1 cellular context compared by ENCODE assay signal in genomic region chr2:171210216-171210863, GRCh38.
TF ChIP-seq lines count a peak whose summit lies in the region.

No MANE protein-coding gene starts in this region.

TF ChIP-seq in K562, 482 proteins besides CTCF, POLR2A, EP300 and RAD21 (continued from another document):
- TF ChIP-seq CHD7 (IDR thresholded peaks at IDR 0.05; ENCODE audit: low read depth, low read length) (no peak), BMI1 (IDR thresholded peaks at IDR 0.05; ENCODE audit: low read length) (no peak), BRF1 (IDR thresholded peaks at IDR 0.05; ENCODE audit: borderline replicate concordance, extremely low read depth, insufficient read length) (no peak), CEBPG (CRISPR knock-in tag; IDR thresholded peaks at IDR 0.05) (peak; percentile 79), CEBPG (tag; conservative IDR thresholded peaks at IDR 0.05 in 1 of 2, IDR thresholded peaks at IDR 0.05 in 1 of 2) (peak; percentile 32 to 62; a peak in 2 of 4 replicates), BDP1 (IDR thresholded peaks at IDR 0.05; ENCODE audit: insufficient read depth, insufficient read length) (no peak), ZNF41 (CRISPR knock-in tag; conservative IDR thresholded peaks at IDR 0.05) (no peak), CEBPB (tag; IDR thresholded peaks at IDR 0.05) (peak; percentile 73), ZNF592 (IDR thresholded peaks at IDR 0.05) (0 out of 2 replicates have a peak, but pooled peaks have one; percentile 19), RUNX1 (IDR thresholded peaks at IDR 0.05; ENCODE audit: low read depth) (no peak), NFIX (CRISPR knock-in tag; IDR thresholded peaks at IDR 0.05; ENCODE audit: low read depth) (no peak)
- TF ChIP-seq, protein P1, sequence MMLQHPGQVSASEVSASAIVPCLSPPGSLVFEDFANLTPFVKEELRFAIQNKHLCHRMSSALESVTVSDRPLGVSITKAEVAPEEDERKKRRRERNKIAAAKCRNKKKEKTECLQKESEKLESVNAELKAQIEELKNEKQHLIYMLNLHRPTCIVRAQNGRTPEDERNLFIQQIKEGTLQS (IDR thresholded peaks at IDR 0.05), result peak; percentile 14; the same call in 1 of the 2 replicates
- TF ChIP-seq, protein P1 (CRISPR knock-in tag; conservative IDR thresholded peaks at IDR 0.05), result no peak
- TF ChIP-seq, protein P2, sequence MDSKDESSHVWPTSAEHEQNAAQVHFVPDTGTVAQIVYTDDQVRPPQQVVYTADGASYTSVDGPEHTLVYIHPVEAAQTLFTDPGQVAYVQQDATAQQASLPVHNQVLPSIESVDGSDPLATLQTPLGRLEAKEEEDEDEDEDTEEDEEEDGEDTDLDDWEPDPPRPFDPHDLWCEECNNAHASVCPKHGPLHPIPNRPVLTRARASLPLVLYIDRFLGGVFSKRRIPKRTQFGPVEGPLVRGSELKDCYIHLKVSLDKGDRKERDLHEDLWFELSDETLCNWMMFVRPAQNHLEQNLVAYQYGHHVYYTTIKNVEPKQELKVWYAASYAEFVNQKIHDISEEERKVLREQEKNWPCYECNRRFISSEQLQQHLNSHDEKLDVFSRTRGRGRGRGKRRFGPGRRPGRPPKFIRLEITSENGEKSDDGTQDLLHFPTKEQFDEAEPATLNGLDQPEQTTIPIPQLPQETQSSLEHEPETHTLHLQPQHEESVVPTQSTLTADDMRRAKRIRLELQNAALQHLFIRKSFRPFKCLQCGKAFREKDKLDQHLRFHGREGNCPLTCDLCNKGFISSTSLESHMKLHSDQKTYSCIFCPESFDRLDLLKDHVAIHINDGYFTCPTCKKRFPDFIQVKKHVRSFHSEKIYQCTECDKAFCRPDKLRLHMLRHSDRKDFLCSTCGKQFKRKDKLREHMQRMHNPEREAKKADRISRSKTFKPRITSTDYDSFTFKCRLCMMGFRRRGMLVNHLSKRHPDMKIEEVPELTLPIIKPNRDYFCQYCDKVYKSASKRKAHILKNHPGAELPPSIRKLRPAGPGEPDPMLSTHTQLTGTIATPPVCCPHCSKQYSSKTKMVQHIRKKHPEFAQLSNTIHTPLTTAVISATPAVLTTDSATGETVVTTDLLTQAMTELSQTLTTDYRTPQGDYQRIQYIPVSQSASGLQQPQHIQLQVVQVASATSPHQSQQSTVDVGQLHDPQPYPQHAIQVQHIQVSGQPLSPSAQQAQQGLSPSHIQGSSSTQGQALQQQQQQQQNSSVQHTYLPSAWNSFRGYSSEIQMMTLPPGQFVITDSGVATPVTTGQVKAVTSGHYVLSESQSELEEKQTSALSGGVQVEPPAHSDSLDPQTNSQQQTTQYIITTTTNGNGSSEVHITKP (IDR thresholded peaks at IDR 0.05; ENCODE audit: partially characterized antibody), result peak; percentile 7
